ENCODE assay signal across 12 cellular contexts in the genomic region with DNA sequence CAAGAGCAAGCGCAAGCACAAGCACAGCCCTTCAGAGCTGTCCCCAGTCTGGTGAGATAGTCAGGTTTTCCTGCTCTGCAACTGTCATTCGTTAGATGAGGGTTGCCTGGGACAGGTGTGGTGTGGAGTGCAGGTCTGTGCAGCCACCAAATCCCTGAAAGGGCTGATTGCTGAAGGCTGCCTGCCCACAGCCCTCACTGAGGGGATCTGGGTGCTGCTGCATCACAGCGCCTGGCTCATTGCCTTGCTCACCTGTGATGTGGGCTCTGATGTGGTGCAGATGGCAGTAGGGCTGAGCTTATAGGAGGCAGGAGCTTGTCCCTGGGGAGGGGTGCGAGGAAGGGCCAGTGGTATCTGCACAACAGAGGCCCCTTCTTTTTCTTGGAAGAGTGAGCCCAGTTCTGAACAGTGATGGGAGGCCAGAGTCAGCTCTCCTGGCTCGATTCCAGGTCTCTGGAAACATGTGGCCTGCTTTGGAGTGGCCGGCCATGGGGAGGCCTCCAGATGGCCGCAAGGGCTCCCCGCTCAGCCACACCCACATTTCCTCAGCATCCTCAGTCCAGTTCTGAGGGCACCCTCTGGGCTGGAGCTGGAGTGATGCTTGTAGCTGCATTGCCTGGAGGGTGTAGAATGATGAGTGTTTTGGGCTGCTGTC. TPM values are rescaled to one million over a fixed set of nuclear protein-coding genes. Genes with fewer than 3 reads are reported as not detected.
DNase-seq lines count a peak whose midpoint lies in the region; ATAC-seq and TF ChIP-seq lines count a peak whose summit lies in the region.
"Had no signal": no experiment of that assay in that cellular context is flagged by ENCODE, and none has a peak within 500 bp of the region (broad histone marks: within the 10 kb centered on the region; RNA-seq: fewer than 3 reads in every experiment).

No MANE protein-coding gene starts in this region.

- no peak for ATAC-seq in activated CD4-positive, alpha-beta T cell treated with anti-CD3 and anti-CD28 coated beads for 36 hours
- ATAC-seq in activated CD8-positive, alpha-beta T cell treated with anti-CD3 and anti-CD28 coated beads for 36 hours, result peak; percentile 11
- ATAC-seq in stimulated activated naive CD8-positive, alpha-beta T cell treated with anti-CD3 and anti-CD28 coated beads, Interleukin-15, Interleukin-2, amounts not matched to agents 100 U/mL and 50 U/mL, for 24 hours, result no peak
- ATAC-seq in HG03354 (IDR thresholded peaks at IDR 0.05; ENCODE audit: poor library complexity, severe bottlenecking, unreplicated experiment), result no peak
- ATAC-seq: left lung had no signal

- H3K36me3 Mint-ChIP-seq in activated CD4-positive, alpha-beta T cell treated with anti-CD3 and anti-CD28 coated beads for 36 hours (ENCODE audit: low read depth), result peaks cover 30% of the 10 kb centered on the region
- peaks cover 53% of the 10 kb centered on the region for H3K36me3 Mint-ChIP-seq in activated CD8-positive, alpha-beta T cell treated with anti-CD3 and anti-CD28 coated beads for 36 hours (ENCODE audit: low read depth)

- POLR2A ChIA-PET in activated CD4-positive, alpha-beta T cell treated with anti-CD3 and anti-CD28 coated beads for 36 hours (lab: Charles Lee), result no interaction called here
- POLR2A ChIA-PET in activated CD8-positive, alpha-beta T cell treated with anti-CD3 and anti-CD28 coated beads for 36 hours (lab: Charles Lee), result interaction anchor here (1.2 to 3.3 kb wide), 3 partner anchors 9 to 21 kb away, joined by 3 to 26 read pairs (median 4); no protein-coding TSS in a partner anchor

- H3K4me1 Mint-ChIP-seq in activated CD4-positive, alpha-beta T cell treated with anti-CD3 and anti-CD28 coated beads for 36 hours, result peaks cover 48% of the 10 kb centered on the region
- peaks cover 63% of the 10 kb centered on the region for H3K4me1 Mint-ChIP-seq in activated CD8-positive, alpha-beta T cell treated with anti-CD3 and anti-CD28 coated beads for 36 hours (ENCODE audit: low read depth)

- DNase-seq in activated CD4-positive, alpha-beta T cell treated with anti-CD3 and anti-CD28 coated beads for 36 hours, result no peak
- DNase-seq in activated CD4-positive, alpha-beta T cell treated with anti-CD3 and anti-CD28 coated beads, Interleukin-2, amount 50 U/mL, for 4 hours, result no peak
- DNase-seq in activated CD8-positive, alpha-beta T cell treated with anti-CD3 and anti-CD28 coated beads for 36 hours, result no peak
- DNase-seq in globus pallidus (ENCODE audit: low spot score) (peak; percentile 88), putamen (ENCODE audit: low spot score) (peak; percentile 79)
- DNase-seq in stimulated activated naive CD4-positive, alpha-beta T cell (lab: John Stamatoyannopoulos, UW), result no peak
- no peak for DNase-seq in stimulated activated naive CD8-positive, alpha-beta T cell treated with anti-CD3 and anti-CD28 coated beads, Interleukin-15, Interleukin-2, amounts not matched to agents 100 U/mL and 50 U/mL, for 24 hours
- DNase-seq: GDM1, left lung, NCI-H1105 treated with DMSO at 0.1 percent for 48 hours, retina had no signal

- no peaks in the 10 kb centered on the region for H3K27me3 Mint-ChIP-seq in activated CD4-positive, alpha-beta T cell treated with anti-CD3 and anti-CD28 coated beads for 36 hours
- no peaks in the 10 kb centered on the region for H3K27me3 Mint-ChIP-seq in activated CD8-positive, alpha-beta T cell treated with anti-CD3 and anti-CD28 coated beads for 36 hours

- intact Hi-C loops in activated CD4-positive, alpha-beta T cell treated with anti-CD3 and anti-CD28 coated beads for 36 hours (cut with DNase I, micrococcal nuclease), result no loop called here
- intact Hi-C loops in activated CD8-positive, alpha-beta T cell treated with anti-CD3 and anti-CD28 coated beads for 36 hours (cut with micrococcal nuclease), result no loop called here

- CTCF ChIA-PET in activated CD4-positive, alpha-beta T cell treated with anti-CD3 and anti-CD28 coated beads for 36 hours (lab: Charles Lee), result interaction anchor here (1.1 kb wide), 1 partner anchor 16 kb away, joined by 3 read pairs; no protein-coding TSS in a partner anchor
- CTCF ChIA-PET in activated CD8-positive, alpha-beta T cell treated with anti-CD3 and anti-CD28 coated beads for 36 hours (lab: Charles Lee), result interaction anchor here (1.8 to 2.1 kb wide), 2 partner anchors 8 to 10 kb away, joined by 5 to 9 read pairs; no protein-coding TSS in a partner anchor

- TF ChIP-seq CTCF in activated CD8-positive, alpha-beta T cell treated with anti-CD3 and anti-CD28 coated beads for 36 hours (IDR thresholded peaks at IDR 0.05), result no peak

- no peak overlapping the region for H3K4me3 Mint-ChIP-seq in activated CD4-positive, alpha-beta T cell treated with anti-CD3 and anti-CD28 coated beads for 36 hours
- no peak overlapping the region for H3K4me3 Mint-ChIP-seq in activated CD8-positive, alpha-beta T cell treated with anti-CD3 and anti-CD28 coated beads for 36 hours

- H3K27ac Mint-ChIP-seq in activated CD4-positive, alpha-beta T cell treated with anti-CD3 and anti-CD28 coated beads for 36 hours, result peak overlapping the region; percentile 48
- peak overlapping the region; percentile 95 for H3K27ac Mint-ChIP-seq in activated CD8-positive, alpha-beta T cell treated with anti-CD3 and anti-CD28 coated beads for 36 hours

- H3K9me3 Mint-ChIP-seq in activated CD4-positive, alpha-beta T cell treated with anti-CD3 and anti-CD28 coated beads for 36 hours (ENCODE audit: low read depth), result no peaks in the 10 kb centered on the region
- no peaks in the 10 kb centered on the region for H3K9me3 Mint-ChIP-seq in activated CD8-positive, alpha-beta T cell treated with anti-CD3 and anti-CD28 coated beads for 36 hours

RNA-seq across cellular contexts. Expression of a gene that starts 11.4 kb away (rescaled TPM):
- 10 to 100 TPM; 59.2 to 75.5 TPM for total RNA-seq in activated CD4-positive, alpha-beta T cell treated with anti-CD3 and anti-CD28 coated beads for 36 hours
- total RNA-seq in activated CD8-positive, alpha-beta T cell treated with anti-CD3 and anti-CD28 coated beads for 36 hours, result 10 to 100 TPM; 96.5 to 99.5 TPM

Comparison
In these comparisons a context has a peak if more than half of its experiments do, and no peak if none do; other contexts are left out.
1. DNase-seq: peak in globus pallidus (single experiment) and putamen (single experiment); none in activated CD4-positive, alpha-beta T cell treated with anti-CD3 and anti-CD28 coated beads for 36 hours (single experiment), activated CD4-positive, alpha-beta T cell treated with anti-CD3 and anti-CD28 coated beads, Interleukin-2, amount 50 U/mL, for 4 hours (0 of 2), activated CD8-positive, alpha-beta T cell treated with anti-CD3 and anti-CD28 coated beads for 36 hours (single experiment), stimulated activated naive CD4-positive, alpha-beta T cell (0 of 6) and stimulated activated naive CD8-positive, alpha-beta T cell treated with anti-CD3 and anti-CD28 coated beads, Interleukin-15, Interleukin-2, amounts not matched to agents 100 U/mL and 50 U/mL, for 24 hours (single experiment).